Comparison of ENCODE assay signal across 1 cellular context in the genomic region with DNA sequence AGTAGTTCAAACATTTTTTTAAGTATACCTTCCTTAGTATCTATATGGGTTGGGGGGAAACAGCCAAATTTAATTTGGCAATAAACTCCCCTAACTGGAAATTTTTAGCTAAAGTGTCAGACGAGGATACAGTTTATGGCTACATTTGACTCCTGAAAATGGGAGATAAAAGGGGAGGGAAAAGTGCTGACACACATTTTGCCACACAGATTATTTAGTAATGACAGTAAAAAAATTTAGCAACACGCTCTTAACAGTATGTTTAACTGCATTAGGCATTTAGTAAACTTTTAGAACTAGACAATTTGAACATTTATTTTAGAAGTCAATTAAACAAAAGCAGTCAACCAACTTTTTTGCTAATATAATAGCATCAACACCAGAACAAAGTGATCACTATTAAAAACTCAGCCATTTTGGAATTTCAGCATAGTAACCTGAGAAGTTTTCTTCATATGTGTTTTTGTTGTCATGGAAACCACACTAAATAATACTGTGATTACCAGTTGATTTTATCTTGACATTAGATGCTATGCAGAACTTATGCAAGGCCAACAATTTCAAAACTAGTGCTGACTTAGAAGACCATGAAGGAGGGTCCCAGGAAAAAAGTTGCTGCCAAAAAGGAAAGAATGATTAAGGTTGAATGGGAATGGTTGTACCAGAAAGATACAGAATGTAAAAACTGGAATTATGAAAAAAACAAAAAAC.
TF ChIP-seq lines count a peak whose summit lies in the region.

No MANE protein-coding gene starts in this region.

TF ChIP-seq in SK-N-SH, 30 proteins besides CTCF, POLR2A, EP300 and RAD21 (continued from another document):
- TF ChIP-seq, protein P1, sequence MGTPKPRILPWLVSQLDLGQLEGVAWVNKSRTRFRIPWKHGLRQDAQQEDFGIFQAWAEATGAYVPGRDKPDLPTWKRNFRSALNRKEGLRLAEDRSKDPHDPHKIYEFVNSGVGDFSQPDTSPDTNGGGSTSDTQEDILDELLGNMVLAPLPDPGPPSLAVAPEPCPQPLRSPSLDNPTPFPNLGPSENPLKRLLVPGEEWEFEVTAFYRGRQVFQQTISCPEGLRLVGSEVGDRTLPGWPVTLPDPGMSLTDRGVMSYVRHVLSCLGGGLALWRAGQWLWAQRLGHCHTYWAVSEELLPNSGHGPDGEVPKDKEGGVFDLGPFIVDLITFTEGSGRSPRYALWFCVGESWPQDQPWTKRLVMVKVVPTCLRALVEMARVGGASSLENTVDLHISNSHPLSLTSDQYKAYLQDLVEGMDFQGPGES (IDR thresholded peaks at IDR 0.05; ENCODE audit: low read depth, low read length): no peak
- no peak for TF ChIP-seq FOSL2 (IDR thresholded peaks at IDR 0.05; ENCODE audit: borderline replicate concordance, low read depth)
- no peak for TF ChIP-seq REST (IDR thresholded peaks at IDR 0.05; ENCODE audit: low read depth, low read length)
- TF ChIP-seq MEF2A (IDR thresholded peaks at IDR 0.05; ENCODE audit: borderline replicate concordance, low read depth): no peak
- no peak for TF ChIP-seq NFIC (IDR thresholded peaks at IDR 0.05; ENCODE audit: borderline replicate concordance)
